ENCODE assay signal across 24 cellular contexts in genomic region chr1:170044187-170044586, GRCh38.
"Had no signal": no experiment of that assay in that cellular context is flagged by ENCODE, and none has a peak within 500 bp of the region (broad histone marks: within the 10 kb centered on the region; RNA-seq: fewer than 3 reads in every experiment).

No MANE protein-coding gene starts in this region.

- H3K4me1 ChIP-seq: breast epithelium, esophagus muscularis mucosa, stomach, thyroid gland, upper lobe of right lung had no signal

- H3K4me1 Mint-ChIP-seq: activated B cell treated with CpG ODN at 0.5 μM for 24 hours; central memory CD8-positive, alpha-beta T cell had no signal

- ATAC-seq: activated CD8-positive, alpha-beta T cell treated with anti-CD3 and anti-CD28 coated beads for 36 hours; activated naive CD4-positive, alpha-beta T cell treated with anti-CD3 and anti-CD28 coated beads, Interleukin-2, amount 50 U/mL, for 72 hours; naive thymus-derived CD4-positive, alpha-beta T cell; stimulated activated naive B cell treated with anti-CD40 and anti-IgM and Interleukin-4, amounts not matched to agents 10 μg/mL and 1 μg/mL and 100 μg/mL, for 72 hours; upper lobe of right lung had no signal

- H3K9me3 ChIP-seq: breast epithelium, esophagus muscularis mucosa, ovary, stomach, thyroid gland, upper lobe of right lung had no signal

- H3K4me3 ChIP-seq: breast epithelium, esophagus muscularis mucosa, ovary, stomach, thyroid gland, upper lobe of right lung had no signal

- H3K27me3 ChIP-seq: breast epithelium, esophagus muscularis mucosa, ovary, stomach, thyroid gland, upper lobe of right lung had no signal

- H3K9me3 Mint-ChIP-seq: activated B cell treated with CpG ODN at 0.5 μM for 24 hours; activated CD8-positive, alpha-beta T cell treated with anti-CD3 and anti-CD28 coated beads for 36 hours; activated naive CD4-positive, alpha-beta T cell treated with anti-CD3 and anti-CD28 coated beads, Interleukin-2, amount 50 U/mL, for 72 hours; central memory CD8-positive, alpha-beta T cell; dendritic cell treated with granulocyte-macrophage colony-stimulating factor and Interleukin-4, amounts not matched to agents 40 ng/mL and 50 ng/mL, for 4 days; naive thymus-derived CD4-positive, alpha-beta T cell; stimulated activated naive B cell treated with anti-CD40 and anti-IgM and Interleukin-4, amounts not matched to agents 10 μg/mL and 1 μg/mL and 100 μg/mL, for 72 hours had no signal

- H3K27ac Mint-ChIP-seq: activated B cell treated with CpG ODN at 0.5 μM for 24 hours; activated CD8-positive, alpha-beta T cell treated with anti-CD3 and anti-CD28 coated beads for 36 hours; activated naive CD4-positive, alpha-beta T cell treated with anti-CD3 and anti-CD28 coated beads, Interleukin-2, amount 50 U/mL, for 72 hours; dendritic cell treated with granulocyte-macrophage colony-stimulating factor and Interleukin-4, amounts not matched to agents 40 ng/mL and 50 ng/mL, for 4 days; naive thymus-derived CD4-positive, alpha-beta T cell; progenitor cell of endocrine pancreas; stimulated activated naive B cell treated with anti-CD40 and anti-IgM and Interleukin-4, amounts not matched to agents 10 μg/mL and 1 μg/mL and 100 μg/mL, for 72 hours had no signal

- H3K36me3 ChIP-seq: breast epithelium, ovary had no signal

- DNase-seq: activated B cell treated with CpG ODN at 0.5 μM for 24 hours; activated CD4-positive, alpha-beta T cell treated with anti-CD3 and anti-CD28 coated beads, Interleukin-2, amount 50 U/mL, for 1 hour; activated CD8-positive, alpha-beta T cell treated with anti-CD3 and anti-CD28 coated beads for 36 hours; activated naive CD4-positive, alpha-beta T cell; activated T-cell treated with anti-CD3 and anti-CD28 coated beads, Interleukin-2, amount 50 U/mL, for 48 hours; effector CD4-positive, alpha-beta T cell; foreskin melanocyte; mammary epithelial cell; naive thymus-derived CD4-positive, alpha-beta T cell; ovary; retina; stimulated activated CD4-positive, alpha-beta T cell treated with anti-CD3 and anti-CD28 coated beads, Interleukin-15, amount 100 ng/mL, for 24 hours; stimulated activated CD4-positive, alpha-beta T cell treated with anti-CD3 and anti-CD28 coated beads, Interleukin-2, amount 100 ng/mL, for 24 hours; stimulated activated naive B cell treated with anti-CD40 and anti-IgM and Interleukin-4, amounts not matched to agents 10 μg/mL and 1 μg/mL and 100 μg/mL, for 72 hours; stomach; T-helper 2 cell; thyroid gland; upper lobe of right lung had no signal

- H3K27ac ChIP-seq: breast epithelium, esophagus muscularis mucosa, ovary, stomach, thyroid gland, upper lobe of right lung had no signal

- H3K27me3 Mint-ChIP-seq: activated B cell treated with CpG ODN at 0.5 μM for 24 hours; activated CD8-positive, alpha-beta T cell treated with anti-CD3 and anti-CD28 coated beads for 36 hours; central memory CD8-positive, alpha-beta T cell; dendritic cell treated with granulocyte-macrophage colony-stimulating factor and Interleukin-4, amounts not matched to agents 40 ng/mL and 50 ng/mL, for 4 days; naive thymus-derived CD4-positive, alpha-beta T cell; progenitor cell of endocrine pancreas; stimulated activated naive B cell treated with anti-CD40 and anti-IgM and Interleukin-4, amounts not matched to agents 10 μg/mL and 1 μg/mL and 100 μg/mL, for 72 hours had no signal

- H3K4me3 Mint-ChIP-seq: activated B cell treated with CpG ODN at 0.5 μM for 24 hours; activated CD8-positive, alpha-beta T cell treated with anti-CD3 and anti-CD28 coated beads for 36 hours; central memory CD8-positive, alpha-beta T cell; dendritic cell treated with granulocyte-macrophage colony-stimulating factor and Interleukin-4, amounts not matched to agents 40 ng/mL and 50 ng/mL, for 4 days; naive thymus-derived CD4-positive, alpha-beta T cell; stimulated activated naive B cell treated with anti-CD40 and anti-IgM and Interleukin-4, amounts not matched to agents 10 μg/mL and 1 μg/mL and 100 μg/mL, for 72 hours had no signal
